In genomic region chr9:83238871-83239624, GRCh38 we compare ENCODE assay signal across 1 cellular context.
TF ChIP-seq lines count a peak whose summit lies in the region.

No MANE protein-coding gene starts in this region.

TF ChIP-seq in HEK293, 187 proteins besides CTCF, POLR2A, EP300 and RAD21 (continued from another document):
- no peak for TF ChIP-seq ZNF18 (tag by site-specific recombination; IDR thresholded peaks at IDR 0.05)
- no peak for TF ChIP-seq SALL2 (tag by site-specific recombination; IDR thresholded peaks at IDR 0.05; ENCODE audit: borderline replicate concordance)
- no peak for TF ChIP-seq ZNF214 (tag by site-specific recombination; IDR thresholded peaks at IDR 0.05; ENCODE audit: borderline replicate concordance)
- no peak for TF ChIP-seq ZNF148 (tag by site-specific recombination; IDR thresholded peaks at IDR 0.05; ENCODE audit: borderline replicate concordance)
- TF ChIP-seq ZNF10 (tag by site-specific recombination; IDR thresholded peaks at IDR 0.05) = no peak
